Comparison of ENCODE assay signal across 6 cellular contexts in the genomic region with DNA sequence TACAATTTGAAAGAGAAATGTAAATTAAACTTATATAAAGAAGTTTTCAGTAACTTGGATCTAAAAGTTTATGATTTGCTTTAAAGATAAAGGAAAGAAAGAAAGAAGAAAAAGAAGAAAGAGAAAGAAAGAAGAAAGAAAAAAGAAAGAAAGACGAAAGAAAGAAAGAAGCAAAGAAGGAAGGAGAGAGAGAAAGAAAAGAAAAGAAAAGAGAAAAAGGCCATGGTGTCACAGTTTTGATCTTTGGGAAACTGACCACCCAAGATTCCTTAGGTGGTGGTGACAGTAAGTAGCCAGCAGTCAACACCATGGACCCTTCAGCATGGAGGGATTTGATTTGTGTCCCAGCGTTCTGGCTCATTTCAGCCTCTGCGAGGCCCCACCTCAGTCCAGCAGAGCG. TPM values are rescaled to one million over a fixed set of nuclear protein-coding genes. Genes with fewer than 3 reads are reported as not detected.
"Had no signal": no experiment of that assay in that cellular context is flagged by ENCODE, and none has a peak within 500 bp of the region (broad histone marks: within the 10 kb centered on the region; RNA-seq: fewer than 3 reads in every experiment).

No MANE protein-coding gene starts in this region.

RNA-seq across cellular contexts. Expression of a gene that starts 4.5 kb away (rescaled TPM):
- total RNA-seq: HT-29, MCF 10A, NCI-H460, PC-3, SK-MEL-5 had no signal
- polyA plus RNA-seq: SK-N-SH had no signal

RNA-seq across cellular contexts. Expression of a gene that starts 9.8 kb away (rescaled TPM):
- total RNA-seq: HT-29, MCF 10A, NCI-H460, PC-3, SK-MEL-5 had no signal
- polyA plus RNA-seq: SK-N-SH had no signal
